ENCODE assay signal across 1 cellular context in the genomic region with DNA sequence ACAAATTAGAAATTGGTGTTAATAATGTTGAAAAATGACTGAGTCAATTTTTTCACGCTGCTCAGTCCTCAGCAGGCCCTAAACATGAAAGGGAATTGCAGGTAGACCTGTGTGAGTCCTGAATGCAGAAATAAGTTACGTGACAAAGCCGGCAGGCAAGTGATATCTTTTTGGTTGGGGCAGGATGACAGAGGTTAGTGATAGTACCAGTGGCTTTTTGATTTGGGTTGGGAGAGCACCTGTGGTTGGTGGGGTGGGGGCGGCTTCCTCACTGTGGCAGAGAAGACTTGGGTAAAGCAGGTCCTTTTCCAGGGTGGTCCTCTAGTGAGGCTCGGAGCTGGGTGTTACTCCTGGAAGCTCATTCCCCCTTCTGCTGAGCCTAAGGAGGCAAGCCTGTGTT.
TF ChIP-seq lines count a peak whose summit lies in the region.

No MANE protein-coding gene starts in this region.

TF ChIP-seq in WTC11, 78 proteins besides CTCF, POLR2A, EP300 and RAD21:
- TF ChIP-seq ZNF317 (CRISPR knock-in tag; IDR thresholded peaks at IDR 0.05; ENCODE audit: borderline replicate concordance, low read depth) (no peak), KAT7 (CRISPR knock-in tag; IDR thresholded peaks at IDR 0.05; ENCODE audit: borderline replicate concordance) (no peak), ZNF671 (CRISPR knock-in tag; IDR thresholded peaks at IDR 0.05) (no peak), CBFB (CRISPR knock-in tag; IDR thresholded peaks at IDR 0.05; ENCODE audit: low read depth) (no peak), GRHL2 (CRISPR knock-in tag; IDR thresholded peaks at IDR 0.05; ENCODE audit: insufficient replicate concordance, severe bottlenecking) (no peak), TP53 (CRISPR knock-in tag; IDR thresholded peaks at IDR 0.05) (no peak), JUN (CRISPR knock-in tag; IDR thresholded peaks at IDR 0.05) (no peak), TEAD4 (CRISPR knock-in tag; IDR thresholded peaks at IDR 0.05) (no peak), ZNF423 (CRISPR knock-in tag; IDR thresholded peaks at IDR 0.05) (no peak)
- TF ChIP-seq, protein P1, sequence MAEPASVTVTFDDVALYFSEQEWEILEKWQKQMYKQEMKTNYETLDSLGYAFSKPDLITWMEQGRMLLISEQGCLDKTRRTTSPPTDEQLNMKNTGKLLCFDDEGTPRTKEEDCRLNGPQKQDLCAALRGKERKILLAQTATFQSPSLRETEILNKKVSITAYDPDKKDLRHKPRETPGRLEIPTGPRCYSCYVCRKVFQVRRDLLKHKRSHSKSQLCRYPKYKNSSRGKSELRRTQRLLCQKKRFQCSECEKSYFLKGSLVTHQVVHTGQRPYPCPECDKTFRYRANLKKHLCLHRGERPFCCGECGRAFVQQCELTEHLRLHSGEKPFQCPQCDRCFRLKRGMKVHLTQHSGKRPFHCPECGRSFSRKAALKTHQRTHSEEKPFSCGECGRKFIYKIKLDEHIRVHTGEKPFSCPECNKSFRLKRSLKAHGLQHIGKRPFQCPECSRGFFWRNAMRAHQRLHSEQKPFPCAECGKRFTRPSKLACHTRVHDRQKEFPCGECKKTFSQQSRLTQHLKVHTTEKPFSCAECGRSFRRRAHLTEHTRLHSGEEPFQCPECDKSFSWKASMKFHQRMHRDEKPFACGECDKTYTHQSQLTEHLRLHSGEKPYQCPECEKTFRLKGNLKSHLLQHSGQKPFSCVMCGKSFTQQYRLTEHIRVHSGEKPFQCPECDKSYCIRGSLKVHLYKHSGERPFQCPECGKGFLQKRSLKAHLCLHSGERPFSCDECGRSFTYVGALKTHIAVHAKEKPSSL (CRISPR knock-in tag; conservative IDR thresholded peaks at IDR 0.05): no peak
- TF ChIP-seq, protein P2, sequence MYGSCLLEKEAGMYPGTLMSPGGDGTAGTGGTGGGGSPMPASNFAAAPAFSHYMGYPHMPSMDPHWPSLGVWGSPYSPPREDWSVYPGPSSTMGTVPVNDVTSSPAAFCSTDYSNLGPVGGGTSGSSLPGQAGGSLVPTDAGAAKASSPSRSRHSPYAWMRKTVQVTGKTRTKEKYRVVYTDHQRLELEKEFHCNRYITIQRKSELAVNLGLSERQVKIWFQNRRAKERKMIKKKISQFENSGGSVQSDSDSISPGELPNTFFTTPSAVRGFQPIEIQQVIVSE (CRISPR knock-in tag; IDR thresholded peaks at IDR 0.05; ENCODE audit: borderline replicate concordance): no peak
- TF ChIP-seq, protein P3, sequence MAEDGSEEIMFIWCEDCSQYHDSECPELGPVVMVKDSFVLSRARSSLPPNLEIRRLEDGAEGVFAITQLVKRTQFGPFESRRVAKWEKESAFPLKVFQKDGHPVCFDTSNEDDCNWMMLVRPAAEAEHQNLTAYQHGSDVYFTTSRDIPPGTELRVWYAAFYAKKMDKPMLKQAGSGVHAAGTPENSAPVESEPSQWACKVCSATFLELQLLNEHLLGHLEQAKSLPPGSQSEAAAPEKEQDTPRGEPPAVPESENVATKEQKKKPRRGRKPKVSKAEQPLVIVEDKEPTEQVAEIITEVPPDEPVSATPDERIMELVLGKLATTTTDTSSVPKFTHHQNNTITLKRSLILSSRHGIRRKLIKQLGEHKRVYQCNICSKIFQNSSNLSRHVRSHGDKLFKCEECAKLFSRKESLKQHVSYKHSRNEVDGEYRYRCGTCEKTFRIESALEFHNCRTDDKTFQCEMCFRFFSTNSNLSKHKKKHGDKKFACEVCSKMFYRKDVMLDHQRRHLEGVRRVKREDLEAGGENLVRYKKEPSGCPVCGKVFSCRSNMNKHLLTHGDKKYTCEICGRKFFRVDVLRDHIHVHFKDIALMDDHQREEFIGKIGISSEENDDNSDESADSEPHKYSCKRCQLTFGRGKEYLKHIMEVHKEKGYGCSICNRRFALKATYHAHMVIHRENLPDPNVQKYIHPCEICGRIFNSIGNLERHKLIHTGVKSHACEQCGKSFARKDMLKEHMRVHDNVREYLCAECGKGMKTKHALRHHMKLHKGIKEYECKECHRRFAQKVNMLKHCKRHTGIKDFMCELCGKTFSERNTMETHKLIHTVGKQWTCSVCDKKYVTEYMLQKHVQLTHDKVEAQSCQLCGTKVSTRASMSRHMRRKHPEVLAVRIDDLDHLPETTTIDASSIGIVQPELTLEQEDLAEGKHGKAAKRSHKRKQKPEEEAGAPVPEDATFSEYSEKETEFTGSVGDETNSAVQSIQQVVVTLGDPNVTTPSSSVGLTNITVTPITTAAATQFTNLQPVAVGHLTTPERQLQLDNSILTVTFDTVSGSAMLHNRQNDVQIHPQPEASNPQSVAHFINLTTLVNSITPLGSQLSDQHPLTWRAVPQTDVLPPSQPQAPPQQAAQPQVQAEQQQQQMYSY (CRISPR knock-in tag; IDR thresholded peaks at IDR 0.05): no peak
- TF ChIP-seq, protein P4, sequence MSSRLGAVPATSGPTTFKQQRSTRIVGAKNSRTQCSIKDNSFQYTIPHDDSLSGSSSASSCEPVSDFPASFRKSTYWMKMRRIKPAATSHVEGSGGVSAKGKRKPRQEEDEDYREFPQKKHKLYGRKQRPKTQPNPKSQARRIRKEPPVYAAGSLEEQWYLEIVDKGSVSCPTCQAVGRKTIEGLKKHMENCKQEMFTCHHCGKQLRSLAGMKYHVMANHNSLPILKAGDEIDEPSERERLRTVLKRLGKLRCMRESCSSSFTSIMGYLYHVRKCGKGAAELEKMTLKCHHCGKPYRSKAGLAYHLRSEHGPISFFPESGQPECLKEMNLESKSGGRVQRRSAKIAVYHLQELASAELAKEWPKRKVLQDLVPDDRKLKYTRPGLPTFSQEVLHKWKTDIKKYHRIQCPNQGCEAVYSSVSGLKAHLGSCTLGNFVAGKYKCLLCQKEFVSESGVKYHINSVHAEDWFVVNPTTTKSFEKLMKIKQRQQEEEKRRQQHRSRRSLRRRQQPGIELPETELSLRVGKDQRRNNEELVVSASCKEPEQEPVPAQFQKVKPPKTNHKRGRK (CRISPR knock-in tag; IDR thresholded peaks at IDR 0.05; ENCODE audit: borderline replicate concordance): no peak
- TF ChIP-seq, protein P5, sequence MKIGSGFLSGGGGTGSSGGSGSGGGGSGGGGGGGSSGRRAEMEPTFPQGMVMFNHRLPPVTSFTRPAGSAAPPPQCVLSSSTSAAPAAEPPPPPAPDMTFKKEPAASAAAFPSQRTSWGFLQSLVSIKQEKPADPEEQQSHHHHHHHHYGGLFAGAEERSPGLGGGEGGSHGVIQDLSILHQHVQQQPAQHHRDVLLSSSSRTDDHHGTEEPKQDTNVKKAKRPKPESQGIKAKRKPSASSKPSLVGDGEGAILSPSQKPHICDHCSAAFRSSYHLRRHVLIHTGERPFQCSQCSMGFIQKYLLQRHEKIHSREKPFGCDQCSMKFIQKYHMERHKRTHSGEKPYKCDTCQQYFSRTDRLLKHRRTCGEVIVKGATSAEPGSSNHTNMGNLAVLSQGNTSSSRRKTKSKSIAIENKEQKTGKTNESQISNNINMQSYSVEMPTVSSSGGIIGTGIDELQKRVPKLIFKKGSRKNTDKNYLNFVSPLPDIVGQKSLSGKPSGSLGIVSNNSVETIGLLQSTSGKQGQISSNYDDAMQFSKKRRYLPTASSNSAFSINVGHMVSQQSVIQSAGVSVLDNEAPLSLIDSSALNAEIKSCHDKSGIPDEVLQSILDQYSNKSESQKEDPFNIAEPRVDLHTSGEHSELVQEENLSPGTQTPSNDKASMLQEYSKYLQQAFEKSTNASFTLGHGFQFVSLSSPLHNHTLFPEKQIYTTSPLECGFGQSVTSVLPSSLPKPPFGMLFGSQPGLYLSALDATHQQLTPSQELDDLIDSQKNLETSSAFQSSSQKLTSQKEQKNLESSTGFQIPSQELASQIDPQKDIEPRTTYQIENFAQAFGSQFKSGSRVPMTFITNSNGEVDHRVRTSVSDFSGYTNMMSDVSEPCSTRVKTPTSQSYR (CRISPR knock-in tag; IDR thresholded peaks at IDR 0.05): no peak
- TF ChIP-seq, protein P6, sequence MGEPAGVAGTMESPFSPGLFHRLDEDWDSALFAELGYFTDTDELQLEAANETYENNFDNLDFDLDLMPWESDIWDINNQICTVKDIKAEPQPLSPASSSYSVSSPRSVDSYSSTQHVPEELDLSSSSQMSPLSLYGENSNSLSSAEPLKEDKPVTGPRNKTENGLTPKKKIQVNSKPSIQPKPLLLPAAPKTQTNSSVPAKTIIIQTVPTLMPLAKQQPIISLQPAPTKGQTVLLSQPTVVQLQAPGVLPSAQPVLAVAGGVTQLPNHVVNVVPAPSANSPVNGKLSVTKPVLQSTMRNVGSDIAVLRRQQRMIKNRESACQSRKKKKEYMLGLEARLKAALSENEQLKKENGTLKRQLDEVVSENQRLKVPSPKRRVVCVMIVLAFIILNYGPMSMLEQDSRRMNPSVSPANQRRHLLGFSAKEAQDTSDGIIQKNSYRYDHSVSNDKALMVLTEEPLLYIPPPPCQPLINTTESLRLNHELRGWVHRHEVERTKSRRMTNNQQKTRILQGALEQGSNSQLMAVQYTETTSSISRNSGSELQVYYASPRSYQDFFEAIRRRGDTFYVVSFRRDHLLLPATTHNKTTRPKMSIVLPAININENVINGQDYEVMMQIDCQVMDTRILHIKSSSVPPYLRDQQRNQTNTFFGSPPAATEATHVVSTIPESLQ (CRISPR knock-in tag; IDR thresholded peaks at IDR 0.05): no peak
